In the genomic region with DNA sequence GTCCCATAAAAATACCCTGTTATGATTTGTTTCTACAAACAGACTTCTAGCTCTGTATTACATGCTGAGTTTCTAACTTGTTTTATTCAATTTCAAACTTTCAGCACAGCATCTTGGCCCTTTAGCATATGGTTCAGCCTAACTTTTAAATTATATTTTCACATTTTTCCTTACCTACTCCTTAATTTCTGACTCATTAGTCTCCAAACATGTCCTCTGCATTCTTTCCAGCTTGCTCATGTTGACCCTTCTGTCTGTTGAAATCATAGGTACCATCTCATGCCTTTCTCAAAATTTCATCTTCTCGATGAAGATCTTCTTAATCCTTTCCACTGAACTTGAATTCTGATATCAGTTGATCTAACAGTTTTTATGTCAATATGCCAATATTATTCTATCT, we compare ENCODE assay signal across 21 cellular contexts.
DNase-seq lines count a peak whose midpoint lies in the region; ATAC-seq and TF ChIP-seq lines count a peak whose summit lies in the region.
"Had no signal": no experiment of that assay in that cellular context is flagged by ENCODE, and none has a peak within 500 bp of the region (broad histone marks: within the 10 kb centered on the region; RNA-seq: fewer than 3 reads in every experiment).

No MANE protein-coding gene starts in this region.

- peak overlapping the region; percentile 8; the same call in 1 of the 2 replicates for H3K4me2 ChIP-seq in HCT116 (ENCODE audit: low read length)

- POLR2A ChIA-PET in HCT116 (lab: Charles Lee) = no interaction called here

- no peak for ATAC-seq in HCT116
- no peak for ATAC-seq in esophagus mucosa
- ATAC-seq: activated CD8-positive, alpha-beta T cell treated with anti-CD3 and anti-CD28 coated beads, Interleukin-2, amount 10 ng/mL, durations not matched to agents 7 days and 5 days; activated T-cell treated with anti-CD3 and anti-CD28 coated beads, Interleukin-2, amount 50 U/mL, for 4 hours; T-helper 17 cell; WTC11 had no signal

- H3K9me2 ChIP-seq in HCT116 (ENCODE audit: insufficient read depth) = no peaks in the 10 kb centered on the region

- H3K27me3 ChIP-seq in HCT116 (ENCODE audit: insufficient read depth, low read length) (no peaks in the 10 kb centered on the region), dorsolateral prefrontal cortex (no peaks in the 10 kb centered on the region)
- H3K27me3 ChIP-seq: esophagus muscularis mucosa, SJSA1, suprapubic skin had no signal

- H3K9ac ChIP-seq in HCT116 (ENCODE audit: low read length) = no peak overlapping the region

- TF ChIP-seq CTCF in HCT116 (IDR thresholded peaks at IDR 0.05 in 2 of 3, conservative IDR thresholded peaks at IDR 0.05 in 1 of 3; ENCODE audit: borderline replicate concordance in 1 of 3, insufficient read depth in 1 of 3, low read depth in 2 of 3, low read length in 2 of 3) (no peak), fibroblast of mammary gland (conservative IDR thresholded peaks at IDR 0.05; ENCODE audit: control insufficient read depth, insufficient read depth, low read depth, low read length) (no peak), dorsolateral prefrontal cortex (IDR thresholded peaks at IDR 0.05 in 54 of 56, conservative IDR thresholded peaks at IDR 0.05 in 2 of 56; ENCODE audit: low read depth in 1 of 56, partially characterized antibody in 56 of 56) (no peak)

- peak; percentile 8 for DNase-seq in HCT116 (ENCODE audit: low read depth, low spot score)
- DNase-seq in amniotic epithelial cell (ENCODE audit: low read depth) = peak; percentile 24
- peak; percentile 52 for DNase-seq in fibroblast of mammary gland (ENCODE audit: low read depth)
- DNase-seq in DMS79 (lab: John Stamatoyannopoulos, UW) = no peak
- no peak for DNase-seq in NCI-H82 treated with DMSO at 0.1 percent for 48 hours (lab: John Stamatoyannopoulos, UW; ENCODE audit: unreplicated experiment)
- DNase-seq in dorsolateral prefrontal cortex = no peak
- DNase-seq: activated CD8-positive, alpha-beta T cell treated with anti-CD3 and anti-CD28 coated beads, Interleukin-2, amount 10 ng/mL, durations not matched to agents 7 days and 5 days; activated naive CD4-positive, alpha-beta T cell treated with anti-CD3 and anti-CD28 coated beads, Interleukin-2, amount 50 U/mL, for 16 hours; activated T-cell treated with anti-CD3 and anti-CD28 coated beads, Interleukin-2, amount 50 U/mL, for 4 hours; hypothalamus; KG1; kidney glomerular epithelial cell; midbrain; NCI-H1105; NCI-H526; T-helper 17 cell had no signal

- H3K36me3 ChIP-seq in HCT116 (ENCODE audit: control insufficient read depth in 1 of 2, insufficient read depth in 2 of 2, low read length in 2 of 2) = no peaks in the 10 kb centered on the region
- H3K36me3 ChIP-seq: esophagus muscularis mucosa, SJSA1, suprapubic skin had no signal

- H3K27ac ChIP-seq in HCT116 (ENCODE audit: low read depth, low read length) = no peak overlapping the region
- H3K27ac ChIP-seq in dorsolateral prefrontal cortex = no peak overlapping the region
- H3K27ac ChIP-seq: esophagus muscularis mucosa, SJSA1, suprapubic skin had no signal

- H3K4me3 ChIP-seq in HCT116 (replicated peaks in 1 of 2; ENCODE audit: low read depth in 1 of 2, low read length in 2 of 2) (no peak overlapping the region), fibroblast of mammary gland (ENCODE audit: control insufficient read depth, low read depth, low read length) (no peak overlapping the region), dorsolateral prefrontal cortex (no peak overlapping the region)
- H3K4me3 ChIP-seq: esophagus muscularis mucosa, SJSA1, suprapubic skin had no signal

- intact Hi-C loops in HCT116 (cut with micrococcal nuclease) (no loop called here), dorsolateral prefrontal cortex (cut with DNase I) (no loop called here)

- H3K4me1 ChIP-seq in HCT116 (ENCODE audit: control insufficient read depth in 1 of 2, insufficient read depth in 2 of 2, low read length in 2 of 2) = peaks cover 0 to 9% of the 10 kb centered on the region in 2 experiments; a peak in 2 of 4 replicates
- H3K4me1 ChIP-seq: esophagus muscularis mucosa, SJSA1, suprapubic skin had no signal

- no peak overlapping the region for H2AFZ ChIP-seq in HCT116 (ENCODE audit: low read depth, low read length, poor library complexity, severe bottlenecking)

- TF ChIP-seq POLR2A in HCT116 (IDR thresholded peaks at IDR 0.05; ENCODE audit: borderline replicate concordance, extremely low read depth, insufficient read depth, insufficient read length) = no peak

- no peaks in the 10 kb centered on the region for H3K79me2 ChIP-seq in HCT116 (ENCODE audit: insufficient read depth, low read length)

- RAD21 ChIA-PET in HCT116 (lab: Charles Lee; ENCODE audit: low non-redundant PET in 1 of 2, low total read pairs in 2 of 2, uncharacterized antibody in 2 of 2, unreplicated experiment in 2 of 2) = no interaction called here

- H4K20me1 ChIP-seq in HCT116 (ENCODE audit: insufficient read depth) = no peaks in the 10 kb centered on the region

- BruUV-seq in HCT116 (replicated peaks; lab: Mats Ljungman, UMichigan) = no TSS peak

- CTCF ChIA-PET in HCT116 (lab: Charles Lee) = no interaction called here

- TF ChIP-seq RAD21 in HCT116 (IDR thresholded peaks at IDR 0.05; ENCODE audit: low read depth) = no peak

- H3K9me3 ChIP-seq in HCT116 (ENCODE audit: control insufficient read depth in 1 of 2, insufficient read depth in 1 of 2, low read depth in 1 of 2, low read length in 2 of 2) = no peaks in the 10 kb centered on the region
- H3K9me3 ChIP-seq: esophagus muscularis mucosa, SJSA1, suprapubic skin had no signal

TF ChIP-seq in HCT116, 20 proteins besides CTCF, POLR2A, EP300 and RAD21:
- 0 out of 2 replicates have a peak, but pooled peaks have one; percentile 10 for TF ChIP-seq JUND (IDR thresholded peaks at IDR 0.05)
- no peak for TF ChIP-seq TCF7L2 (IDR thresholded peaks at IDR 0.05; ENCODE audit: borderline replicate concordance, extremely low read depth, insufficient read depth, insufficient read length)
- TF ChIP-seq FOSL1 (IDR thresholded peaks at IDR 0.05; ENCODE audit: low read depth) = peak; percentile 38
- 0 out of 2 replicates have a peak, but pooled peaks have one; percentile 11 for TF ChIP-seq CEBPB (IDR thresholded peaks at IDR 0.05; ENCODE audit: low read depth)

Comparison
In these comparisons a context has a peak if more than half of its experiments do, and no peak if none do; other contexts are left out.
1. DNase-seq: peak in HCT116 (single experiment), amniotic epithelial cell (single experiment) and fibroblast of mammary gland (single experiment); none in DMS79 (single experiment), NCI-H82 treated with DMSO at 0.1 percent for 48 hours (single experiment) and dorsolateral prefrontal cortex (0 of 10).